Comparison of ENCODE assay signal across 2 cellular contexts in genomic region chr12:12791756-12792346, GRCh38.
TF ChIP-seq lines count a peak whose summit lies in the region.

No MANE protein-coding gene starts in this region.

TF ChIP-seq in WTC11, 78 proteins besides CTCF, POLR2A, EP300 and RAD21:
- no peak for TF ChIP-seq TCF7 (CRISPR knock-in tag; IDR thresholded peaks at IDR 0.05; ENCODE audit: low read depth)
- no peak for TF ChIP-seq NFE2L1 (CRISPR knock-in tag; IDR thresholded peaks at IDR 0.05)
TF ChIP-seq in WTC11: peak in this region for 0.

TF ChIP-seq in HepG2, 621 proteins besides CTCF, POLR2A, EP300 and RAD21:
- TF ChIP-seq THAP11 (CRISPR knock-in tag; IDR thresholded peaks at IDR 0.05) (peak; percentile 93), ZNF143 (CRISPR knock-in tag; IDR thresholded peaks at IDR 0.05) (peak; percentile 77), AFF4 (CRISPR knock-in tag; IDR thresholded peaks at IDR 0.05) (no peak), HCFC1 (IDR thresholded peaks at IDR 0.05; ENCODE audit: low read depth, low read length) (peak; percentile 43; the same call in 1 of the 2 replicates)
